Comparison of ENCODE assay signal across 2 cellular contexts in genomic region chr17:45861185-45861584, GRCh38.
TF ChIP-seq lines count a peak whose summit lies in the region.

No MANE protein-coding gene starts in this region.

TF ChIP-seq in K562, 482 proteins besides CTCF, POLR2A, EP300 and RAD21:
- TF ChIP-seq SAFB2 (IDR thresholded peaks at IDR 0.05; ENCODE audit: borderline replicate concordance, low read depth, low read length, severe bottlenecking), result no peak
- no peak for TF ChIP-seq MEF2D (tag; conservative IDR thresholded peaks at IDR 0.05; ENCODE audit: low read depth)
- no peak for TF ChIP-seq ZNF12 (CRISPR knock-in tag; IDR thresholded peaks at IDR 0.05)
- TF ChIP-seq NUFIP1 (IDR thresholded peaks at IDR 0.05; ENCODE audit: partially characterized antibody), result no peak
- no peak for TF ChIP-seq BMI1 (IDR thresholded peaks at IDR 0.05; ENCODE audit: low read length)
- TF ChIP-seq RBM22 (IDR thresholded peaks at IDR 0.05; ENCODE audit: low read depth, low read length, poor library complexity, severe bottlenecking), result no peak
- no peak for TF ChIP-seq THRAP3 (IDR thresholded peaks at IDR 0.05; ENCODE audit: borderline replicate concordance)
- no peak for TF ChIP-seq LCOR (CRISPR knock-in tag; IDR thresholded peaks at IDR 0.05)
- no peak for TF ChIP-seq ZFX (CRISPR knock-in tag; IDR thresholded peaks at IDR 0.05)
- TF ChIP-seq SNRNP70 (optimal IDR thresholded peaks at IDR 0.05; ENCODE audit: low read depth, low read length), result no peak
- no peak for TF ChIP-seq KDM2B (CRISPR knock-in tag; IDR thresholded peaks at IDR 0.05)
- no peak for TF ChIP-seq ZKSCAN8 (CRISPR knock-in tag; IDR thresholded peaks at IDR 0.05)
- no peak for TF ChIP-seq ZNF239 (CRISPR knock-in tag; IDR thresholded peaks at IDR 0.05)
- no peak for TF ChIP-seq ZNF398 (CRISPR knock-in tag; IDR thresholded peaks at IDR 0.05)
- no peak for TF ChIP-seq CREB3 (tag; conservative IDR thresholded peaks at IDR 0.05; ENCODE audit: low read depth)
- no peak for TF ChIP-seq EZH2 (IDR thresholded peaks at IDR 0.05; ENCODE audit: borderline replicate concordance, low read depth, low read length)
- TF ChIP-seq ZNF75A (CRISPR knock-in tag; IDR thresholded peaks at IDR 0.05), result no peak
- no peak for TF ChIP-seq ZNF696 (CRISPR knock-in tag; conservative IDR thresholded peaks at IDR 0.05)
- TF ChIP-seq CHD4 (IDR thresholded peaks at IDR 0.05; ENCODE audit: insufficient read depth, insufficient replicate concordance, low read depth, low read length, poor library complexity, severe bottlenecking), result no peak

TF ChIP-seq in H1, 55 proteins besides CTCF, POLR2A, EP300 and RAD21:
- TF ChIP-seq BACH1 (IDR thresholded peaks at IDR 0.05; ENCODE audit: low read length), result no peak
- no peak for TF ChIP-seq SUZ12 (IDR thresholded peaks at IDR 0.05; ENCODE audit: low read length)
- no peak for TF ChIP-seq SP2 (IDR thresholded peaks at IDR 0.05; ENCODE audit: low read length)
